1 cellular context compared by ENCODE assay signal in genomic region chr10:88525371-88526079, GRCh38.
A peak's percentile ranks its signal among the peaks of the same experiment; 100 is the strongest.
TF ChIP-seq lines count a peak whose summit lies in the region.

No MANE protein-coding gene starts in this region.

TF ChIP-seq in IMR-90, 13 proteins besides CTCF, POLR2A, EP300 and RAD21:
- TF ChIP-seq ELK1 (IDR thresholded peaks at IDR 0.05; ENCODE audit: borderline replicate concordance, low read depth, low read length): no peak
- TF ChIP-seq CEBPB (IDR thresholded peaks at IDR 0.05; ENCODE audit: low read depth, low read length): peak; percentile 30; the same call in 1 of the 2 replicates
